ENCODE assay signal across 8 cellular contexts in the genomic region with DNA sequence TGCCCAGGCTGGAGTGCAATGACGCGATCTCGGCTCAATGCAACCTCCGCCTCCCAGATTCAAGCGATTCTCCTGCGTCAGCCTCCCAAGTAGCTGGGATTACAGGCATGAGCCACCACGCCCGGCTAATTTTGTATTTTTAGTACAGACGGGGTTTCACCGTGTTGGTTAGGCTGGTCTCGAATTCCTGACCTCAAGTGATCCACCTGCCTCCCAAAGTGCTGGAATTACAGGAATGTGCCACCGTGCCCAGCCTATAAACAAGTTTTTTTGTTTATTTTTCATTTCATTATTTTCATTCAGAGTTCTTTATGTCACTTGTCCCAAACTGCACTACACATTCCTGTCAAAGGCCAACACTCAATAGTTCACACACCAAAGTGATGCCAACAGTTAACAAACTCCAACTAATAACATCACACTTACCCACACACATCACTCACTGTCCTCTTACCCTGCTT. TPM values are rescaled to one million over a fixed set of nuclear protein-coding genes. Genes with fewer than 3 reads are reported as not detected.
DNase-seq lines count a peak whose midpoint lies in the region; TF ChIP-seq lines count a peak whose summit lies in the region.
"Not testable (repeated sequence)": the region's sequence is repeated elsewhere in the genome, so short reads cannot be mapped to it uniquely, and the experiment has no call there.

No MANE protein-coding gene starts in this region.

- H3F3A ChIP-seq in SU-DHL-6 (ENCODE audit: insufficient read depth), result peaks cover 44% of the 10 kb centered on the region

- not testable (repeated sequence) for H3K4ac ChIP-seq in mesenchymal stem cell (ENCODE audit: low read depth in 1 of 2, low read length in 2 of 2)

- dilution Hi-C loops in mammary epithelial cell (cut with HindIII; ENCODE audit: low sequenced_read_pairs), result not testable (repeated sequence)

- H3K27ac ChIP-seq in BLaER1 (peak overlapping the region; percentile 82), SU-DHL-6 (ENCODE audit: low read depth, low read length) (peak overlapping the region; percentile 54; the same call in 1 of the 2 replicates), mammary epithelial cell (ENCODE audit: insufficient read depth, low read depth, low read length) (peak overlapping the region; percentile 88), mesenchymal stem cell (ENCODE audit: low read length, poor library complexity, severe bottlenecking) (peak overlapping the region; percentile 22), prostate gland (peak overlapping the region; percentile 39 to 44), thyroid gland (peak overlapping the region; percentile 80 to 99 (median 90))
- not testable (repeated sequence) for H3K27ac ChIP-seq in HUES64 (ENCODE audit: low read depth, low read length); fibroblast of lung (ENCODE audit: insufficient read depth, low read length)

- CTCF ChIA-PET in mammary epithelial cell (lab: Charles Lee; ENCODE audit: low non-redundant PET), result interaction anchor here (1.1 kb wide), 1 partner anchor 61 kb away, joined by 7 read pairs; no protein-coding TSS in a partner anchor

- not testable (repeated sequence) for H2BK15ac ChIP-seq in mesenchymal stem cell (ENCODE audit: low read depth, poor library complexity, severe bottlenecking)

- H3K79me1 ChIP-seq in mesenchymal stem cell (replicated peaks; ENCODE audit: low read length, poor library complexity, severe bottlenecking), result not testable (repeated sequence)

- not testable (repeated sequence) for H3K9me3 ChIP-seq in BLaER1; HUES64 (ENCODE audit: insufficient read depth, low read depth, low read length); SU-DHL-6 (ENCODE audit: insufficient read depth, low read length); mammary epithelial cell (replicated peaks; ENCODE audit: insufficient read depth, low read length); fibroblast of lung (ENCODE audit: control insufficient read depth, insufficient read depth, low read depth, low read length); mesenchymal stem cell (ENCODE audit: control insufficient read depth, low read length); prostate gland; thyroid gland

- H3K79me2 ChIP-seq in SU-DHL-6 (ENCODE audit: insufficient read depth, low read length) (peaks cover 99% of the 10 kb centered on the region), mammary epithelial cell (ENCODE audit: insufficient read depth, low read length) (peaks cover 96% of the 10 kb centered on the region), fibroblast of lung (ENCODE audit: control insufficient read depth, insufficient read depth, low read length) (peaks cover 69% of the 10 kb centered on the region)

- intact Hi-C loops in mammary epithelial cell (cut with micrococcal nuclease); prostate gland (cut with DNase I); thyroid gland (cut with DNase I): not testable (repeated sequence)

- peak; percentile 38 for DNase-seq in mammary epithelial cell
- not testable (repeated sequence) for DNase-seq in fibroblast of lung (ENCODE audit: low read depth in 2 of 2); mesenchymal stem cell; prostate gland (ENCODE audit: low spot score)
- DNase-seq in thyroid gland, result peak; percentile 60 to 68

- H3K9ac ChIP-seq in BLaER1, result peak overlapping the region; percentile 68
- H3K9ac ChIP-seq in HUES64 (ENCODE audit: low read depth, low read length), result 0 out of 2 replicates have a peak overlapping the region, but pooled peaks have one; percentile 22
- peak overlapping the region; percentile 23; the same call in 1 of the 2 replicates for H3K9ac ChIP-seq in SU-DHL-6 (ENCODE audit: low read length)
- peak overlapping the region; percentile 67 for H3K9ac ChIP-seq in mammary epithelial cell (ENCODE audit: insufficient read depth, low read length)
- not testable (repeated sequence) for H3K9ac ChIP-seq in fibroblast of lung (ENCODE audit: insufficient read depth, low read length)
- peak overlapping the region; percentile 32 for H3K9ac ChIP-seq in mesenchymal stem cell (ENCODE audit: low read length)

- H3K36me3 ChIP-seq in BLaER1 (peaks cover 31% of the 10 kb centered on the region), HUES64 (ENCODE audit: insufficient read depth, low read length) (peaks cover 27% of the 10 kb centered on the region), SU-DHL-6 (ENCODE audit: low read length) (peaks cover 11% of the 10 kb centered on the region; the same call in 1 of the 2 replicates), mesenchymal stem cell (ENCODE audit: control insufficient read depth in 1 of 2, insufficient read depth in 2 of 2, low read depth in 1 of 2, low read length in 2 of 2) (peaks cover 11 to 37% of the 10 kb centered on the region in 2 experiments)
- not testable (repeated sequence) for H3K36me3 ChIP-seq in mammary epithelial cell (ENCODE audit: insufficient read depth, low read length); fibroblast of lung (ENCODE audit: control insufficient read depth, insufficient read depth, low read length); prostate gland; thyroid gland

- H2BK5ac ChIP-seq in mesenchymal stem cell (ENCODE audit: low read depth, low read length, poor library complexity, severe bottlenecking), result not testable (repeated sequence)

- H3K23ac ChIP-seq in mesenchymal stem cell (ENCODE audit: low read length in 2 of 2), result not testable (repeated sequence)

- in situ Hi-C loops in mammary epithelial cell (cut with MboI; ENCODE audit: low sequenced_read_pairs in 2 of 2), result not testable (repeated sequence)

- H3K4me3 ChIP-seq in BLaER1 (peak overlapping the region; percentile 12; the same call in 1 of the 2 replicates), mammary epithelial cell (replicated peaks in 1 of 3; ENCODE audit: insufficient read depth in 1 of 3, low read depth in 2 of 3, low read length in 3 of 3) (peak overlapping the region in 2 of 3 experiments; percentile 18 to 24)
- H3K4me3 ChIP-seq in HUES64 (ENCODE audit: low read length); SU-DHL-6 (ENCODE audit: insufficient read depth, low read length, poor library complexity, severe bottlenecking); fibroblast of lung (replicated peaks in 1 of 4; ENCODE audit: control extremely low read depth in 1 of 4, insufficient read depth in 1 of 4, low read depth in 3 of 4, low read length in 4 of 4); mesenchymal stem cell (ENCODE audit: insufficient read depth in 1 of 2, low read depth in 1 of 2, low read length in 2 of 2); prostate gland; thyroid gland (replicated peaks in 1 of 3): not testable (repeated sequence)

- TF ChIP-seq CTCF in SU-DHL-6 (IDR thresholded peaks at IDR 0.05; ENCODE audit: insufficient read depth, low read length, poor library complexity, severe bottlenecking); mammary epithelial cell (conservative IDR thresholded peaks at IDR 0.05 in 1 of 2, IDR thresholded peaks at IDR 0.05 in 1 of 2; ENCODE audit: extremely low read depth in 1 of 2, insufficient read depth in 1 of 2, low read depth in 1 of 2, low read length in 2 of 2); fibroblast of lung (conservative IDR thresholded peaks at IDR 0.05 in 1 of 2, IDR thresholded peaks at IDR 0.05 in 1 of 2; ENCODE audit: low read depth in 1 of 2, low read length in 2 of 2); prostate gland (IDR thresholded peaks at IDR 0.05); thyroid gland (IDR thresholded peaks at IDR 0.05): not testable (repeated sequence)

- WGBS in HUES64, result 89% methylated on average over 12 of the region's 12 CpGs
- 23% methylated on average over 7 of the region's 12 CpGs for WGBS in mammary epithelial cell (ENCODE audit: low coverage, missing lambda C conversion rate)
- WGBS in mesenchymal stem cell, result 81% methylated on average over 12 of the region's 12 CpGs
- 64% methylated on average over 12 of the region's 12 CpGs for WGBS in prostate gland
- WGBS in thyroid gland, 2 donors, result 49 to 50% methylated on average over 12 of the region's 12 CpGs

- H4K8ac ChIP-seq in mesenchymal stem cell (ENCODE audit: low read length), result not testable (repeated sequence)

- not testable (repeated sequence) for H2BK12ac ChIP-seq in mesenchymal stem cell (ENCODE audit: low read length in 2 of 2)

- not testable (repeated sequence) for H2BK120ac ChIP-seq in mesenchymal stem cell (ENCODE audit: low read depth, low read length)

- H3K18ac ChIP-seq in mesenchymal stem cell (ENCODE audit: low read depth in 1 of 2, low read length in 2 of 2), result not testable (repeated sequence)

- not testable (repeated sequence) for H3K14ac ChIP-seq in mesenchymal stem cell (ENCODE audit: low read length in 2 of 2)

- not testable (repeated sequence) for H2AFZ ChIP-seq in SU-DHL-6 (ENCODE audit: low read depth, low read length, severe bottlenecking); mammary epithelial cell (ENCODE audit: low read depth, low read length); fibroblast of lung (ENCODE audit: low read length); mesenchymal stem cell (ENCODE audit: low read depth, low read length)

- not testable (repeated sequence) for H2AK5ac ChIP-seq in mesenchymal stem cell (ENCODE audit: low read length, severe bottlenecking)

- H3K4me1 ChIP-seq in BLaER1 (peaks cover 94% of the 10 kb centered on the region), mammary epithelial cell (ENCODE audit: insufficient read depth, low read length) (peaks cover 24% of the 10 kb centered on the region), mesenchymal stem cell (ENCODE audit: control insufficient read depth, insufficient read depth, low read depth, low read length) (peaks cover 12% of the 10 kb centered on the region), thyroid gland (peaks cover 76 to 84% of the 10 kb centered on the region in 2 donors)
- H3K4me1 ChIP-seq in HUES64 (ENCODE audit: insufficient read depth, low read length); fibroblast of lung (ENCODE audit: control insufficient read depth, extremely low read depth, insufficient read depth, low read length); prostate gland (replicated peaks): not testable (repeated sequence)

- BruUV-seq in mammary epithelial cell (replicated peaks; lab: Mats Ljungman, UMichigan), result not testable (repeated sequence)

- TF ChIP-seq POLR2A in prostate gland (IDR thresholded peaks at IDR 0.05); thyroid gland (IDR thresholded peaks at IDR 0.05): not testable (repeated sequence)

- not testable (repeated sequence) for H3K27me3 ChIP-seq in BLaER1; HUES64 (ENCODE audit: insufficient read depth, low read length); SU-DHL-6 (ENCODE audit: low read length); mammary epithelial cell (ENCODE audit: insufficient read depth, low read length); fibroblast of lung (ENCODE audit: control insufficient read depth, insufficient read depth, low read length); mesenchymal stem cell (ENCODE audit: control insufficient read depth in 1 of 2, insufficient read depth in 1 of 2, low read length in 2 of 2); prostate gland (replicated peaks; ENCODE audit: insufficient read depth); thyroid gland

- peak overlapping the region; percentile 78 for H3K4me2 ChIP-seq in BLaER1
- peak overlapping the region; percentile 68 for H3K4me2 ChIP-seq in SU-DHL-6 (ENCODE audit: low read depth, low read length, poor library complexity, severe bottlenecking)
- H3K4me2 ChIP-seq in mammary epithelial cell (ENCODE audit: insufficient read depth, low read depth, low read length), result peak overlapping the region; percentile 79
- H3K4me2 ChIP-seq in fibroblast of lung (ENCODE audit: extremely low read depth, insufficient read depth, low read length), result peak overlapping the region; percentile 37
- H3K4me2 ChIP-seq in mesenchymal stem cell (ENCODE audit: low read length, poor library complexity, severe bottlenecking), result not testable (repeated sequence)

- H3K9me2 ChIP-seq in SU-DHL-6 (replicated peaks; ENCODE audit: insufficient read depth, low read length), result not testable (repeated sequence)

- not testable (repeated sequence) for H4K91ac ChIP-seq in mesenchymal stem cell (ENCODE audit: low read length)

- H4K20me1 ChIP-seq in BLaER1, result peaks cover 29% of the 10 kb centered on the region
- H4K20me1 ChIP-seq in SU-DHL-6 (ENCODE audit: low read depth, low read length); mammary epithelial cell (ENCODE audit: insufficient read depth, low read length); fibroblast of lung (ENCODE audit: control insufficient read depth, extremely low read depth, insufficient read depth, low read length): not testable (repeated sequence)

RNA-seq across cellular contexts. Expression of gene NT5C2, which starts 9.1 kb away (rescaled TPM):
- polyA plus RNA-seq in HUES64 (2013, experiment 1 of 2), result 39.7 TPM
- polyA plus RNA-seq in HUES64 (2013, experiment 2 of 2), result 40.6 TPM
- total RNA-seq in mammary epithelial cell (10 to 100 TPM; 53.2 to 62.4 TPM), fibroblast of lung (66.8 and 82.2 TPM in 2 replicates), prostate gland (100 to 1,000 TPM in 1 of 2 donors, 10 to 100 TPM in 1; 88.4 to 112 TPM), thyroid gland (100 to 1,000 TPM; 194 to 238 (median 214) TPM)
- polyA plus RNA-seq in mammary epithelial cell (31.4 TPM), fibroblast of lung (64.0 and 74.3 TPM in 2 replicates)
- polyA minus RNA-seq in mammary epithelial cell (29.7 TPM), fibroblast of lung (ENCODE audit: low replicate concordance) (33.3 and 40.0 TPM in 2 replicates)
- 47.9 and 58.2 TPM in 2 replicates for polyA plus RNA-seq in fibroblast of lung (2012)
- 52.2 TPM for polyA plus RNA-seq in mesenchymal stem cell (2013, experiment 1 of 2)
- 52.9 TPM for polyA plus RNA-seq in mesenchymal stem cell (2013, experiment 2 of 2)
